ENCODE assay signal across 26 cellular contexts in the genomic region with DNA sequence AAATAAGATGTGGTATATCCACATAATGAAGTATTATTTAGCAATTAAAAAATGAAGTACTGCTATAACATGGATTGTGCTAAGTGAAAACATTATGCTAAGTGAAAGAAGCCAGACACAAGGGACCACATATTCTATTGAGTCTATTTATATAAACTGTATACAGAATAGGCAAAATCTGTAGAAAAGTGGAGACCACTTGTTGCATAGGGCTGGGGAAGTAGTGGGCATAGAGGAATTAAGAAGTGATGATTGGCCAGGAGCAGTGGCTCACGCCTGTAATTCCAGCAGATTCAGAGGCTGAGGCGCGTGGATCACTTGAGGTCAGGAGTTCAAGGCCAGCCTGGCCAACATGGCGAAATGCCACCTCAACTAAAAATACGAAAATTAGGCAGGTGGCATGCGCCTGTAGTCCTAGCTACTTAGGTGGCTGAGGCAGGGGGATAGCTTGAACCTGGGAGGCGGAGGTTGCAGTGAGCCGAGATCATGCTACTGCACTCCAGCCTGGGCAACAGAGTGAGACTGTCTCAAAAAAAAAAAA.
"Had no signal": no experiment of that assay in that cellular context is flagged by ENCODE, and none has a peak within 500 bp of the region (broad histone marks: within the 10 kb centered on the region; RNA-seq: fewer than 3 reads in every experiment).

No MANE protein-coding gene starts in this region.

- H3K36me3 Mint-ChIP-seq: activated naive CD4-positive, alpha-beta T cell treated with anti-CD3 and anti-CD28 coated beads, Interleukin-2, amount 50 U/mL, for 72 hours; stimulated activated naive B cell treated with anti-CD40 and anti-IgM and Interleukin-4, amounts not matched to agents 10 μg/mL and 1 μg/mL and 100 μg/mL, for 72 hours had no signal

- H3K9me3 Mint-ChIP-seq: activated CD4-positive, alpha-beta memory T cell treated with anti-CD3 and anti-CD28 coated beads, Interleukin-2, amount 10 ng/mL, durations not matched to agents 7 days and 5 days; activated CD4-positive, alpha-beta T cell treated with anti-CD3 and anti-CD28 coated beads, Interleukin-2, amount 10 ng/mL, durations not matched to agents 7 days and 5 days; activated naive CD4-positive, alpha-beta T cell treated with anti-CD3 and anti-CD28 coated beads, Interleukin-2, amount 50 U/mL, for 72 hours; activated T-cell treated with anti-CD3 and anti-CD28 coated beads, Interleukin-2, amount 50 U/mL, for 4 hours; activated T-helper 17 cell treated with anti-CD3 and anti-CD28 coated beads, Interleukin-2, amount 50 U/mL, for 72 hours; effector memory CD8-positive, alpha-beta T cell; nephron; stimulated activated naive B cell treated with anti-CD40 and anti-IgM and Interleukin-4, amounts not matched to agents 10 μg/mL and 1 μg/mL and 100 μg/mL, for 72 hours; T-helper 1 cell treated with Interleukin-12 subunit alpha and Interleukin-12 subunit beta and Interleukin-4 antibody, amounts not matched to agents 30 μg/mL and 1 μg/mL, for 36 hours had no signal

- DNase-seq: activated CD4-positive, alpha-beta memory T cell treated with anti-CD3 and anti-CD28 coated beads, Interleukin-2, amount 10 ng/mL, durations not matched to agents 7 days and 5 days; activated CD4-positive, alpha-beta T cell treated with anti-CD3 and anti-CD28 coated beads, Interleukin-2, amount 10 ng/mL, durations not matched to agents 7 days and 5 days; activated gamma-delta T cell treated with Interleukin-2 at 50 U/mL for 16 hours; activated T-cell treated with anti-CD3 and anti-CD28 coated beads, Interleukin-2, amount 50 U/mL, for 4 hours; cerebellar nuclear complex; effector memory CD8-positive, alpha-beta T cell; erythroblast; posterior cingulate gyrus; SK-N-SH; stimulated activated CD4-positive, alpha-beta T cell treated with anti-CD3 and anti-CD28 coated beads, Interleukin-15, amount 100 ng/mL, for 24 hours; stimulated activated CD4-positive, alpha-beta T cell treated with anti-CD3 and anti-CD28 coated beads, Interleukin-2, amount 100 ng/mL, for 24 hours; stimulated activated naive B cell treated with anti-CD40 and anti-IgM and Interleukin-4, amounts not matched to agents 10 μg/mL and 1 μg/mL and 100 μg/mL, for 72 hours; stomach; SW 1271; T1000; tibial artery; WERI-Rb-1 had no signal

- H3K4me3 ChIP-seq: coronary artery, gastroesophageal sphincter, stomach, suprapubic skin, tibial artery had no signal

- H3K4me2 ChIP-seq: SK-N-SH had no signal

- H3K4me3 Mint-ChIP-seq: activated CD4-positive, alpha-beta memory T cell treated with anti-CD3 and anti-CD28 coated beads, Interleukin-2, amount 10 ng/mL, durations not matched to agents 7 days and 5 days; activated CD4-positive, alpha-beta T cell treated with anti-CD3 and anti-CD28 coated beads, Interleukin-2, amount 10 ng/mL, durations not matched to agents 7 days and 5 days; activated T-cell treated with anti-CD3 and anti-CD28 coated beads, Interleukin-2, amount 50 U/mL, for 4 hours; activated T-helper 17 cell treated with anti-CD3 and anti-CD28 coated beads, Interleukin-2, amount 50 U/mL, for 72 hours; effector memory CD8-positive, alpha-beta T cell; nephron; stimulated activated naive B cell treated with anti-CD40 and anti-IgM and Interleukin-4, amounts not matched to agents 10 μg/mL and 1 μg/mL and 100 μg/mL, for 72 hours; T-helper 1 cell treated with Interleukin-12 subunit alpha and Interleukin-12 subunit beta and Interleukin-4 antibody, amounts not matched to agents 30 μg/mL and 1 μg/mL, for 36 hours had no signal

- H3K9ac ChIP-seq: SK-N-SH had no signal

- H3K27ac Mint-ChIP-seq: activated CD4-positive, alpha-beta memory T cell treated with anti-CD3 and anti-CD28 coated beads, Interleukin-2, amount 10 ng/mL, durations not matched to agents 7 days and 5 days; activated CD4-positive, alpha-beta T cell treated with anti-CD3 and anti-CD28 coated beads, Interleukin-2, amount 10 ng/mL, durations not matched to agents 7 days and 5 days; activated naive CD4-positive, alpha-beta T cell treated with anti-CD3 and anti-CD28 coated beads, Interleukin-2, amount 50 U/mL, for 72 hours; activated T-helper 17 cell treated with anti-CD3 and anti-CD28 coated beads, Interleukin-2, amount 50 U/mL, for 72 hours; effector memory CD8-positive, alpha-beta T cell; stimulated activated naive B cell treated with anti-CD40 and anti-IgM and Interleukin-4, amounts not matched to agents 10 μg/mL and 1 μg/mL and 100 μg/mL, for 72 hours; T-helper 1 cell treated with Interleukin-12 subunit alpha and Interleukin-12 subunit beta and Interleukin-4 antibody, amounts not matched to agents 30 μg/mL and 1 μg/mL, for 36 hours had no signal

- H3K27me3 ChIP-seq: gastroesophageal sphincter, stomach, suprapubic skin, tibial artery had no signal

- ATAC-seq: activated CD4-positive, CD25-positive, alpha-beta regulatory T cell treated with anti-CD3 and anti-CD28 coated beads, Interleukin-2, amount 50 U/mL, for 24 hours; activated naive CD4-positive, alpha-beta T cell treated with anti-CD3 and anti-CD28 coated beads, Interleukin-2, amount 50 U/mL, for 72 hours; activated T-cell treated with anti-CD3 and anti-CD28 coated beads, Interleukin-2, amount 50 U/mL, for 4 hours; activated T-helper 17 cell treated with anti-CD3 and anti-CD28 coated beads, Interleukin-2, amount 50 U/mL, for 72 hours; effector memory CD8-positive, alpha-beta T cell; gastroesophageal sphincter; left lobe of liver; stimulated activated naive B cell treated with anti-CD40 and anti-IgM and Interleukin-4, amounts not matched to agents 10 μg/mL and 1 μg/mL and 100 μg/mL, for 72 hours had no signal

- H3K9me2 ChIP-seq: SK-N-SH had no signal

- H3K36me3 ChIP-seq: gastroesophageal sphincter, stomach, suprapubic skin, tibial artery, WERI-Rb-1 had no signal

- H3K27ac ChIP-seq: coronary artery, stomach, suprapubic skin, WERI-Rb-1 had no signal

- H3K9me3 ChIP-seq: gastroesophageal sphincter, SK-N-SH, stomach, suprapubic skin, tibial artery had no signal
